9 cellular contexts compared by ENCODE assay signal in genomic region chr10:69125554-69125953, GRCh38. TPM values are rescaled to one million over a fixed set of nuclear protein-coding genes. Genes with fewer than 3 reads are reported as not detected.
DNase-seq lines count a peak whose midpoint lies in the region; ATAC-seq, FAIRE-seq and TF ChIP-seq lines count a peak whose summit lies in the region.
"Had no signal": no experiment of that assay in that cellular context is flagged by ENCODE, and none has a peak within 500 bp of the region (broad histone marks: within the 10 kb centered on the region; RNA-seq: fewer than 3 reads in every experiment).

No MANE protein-coding gene starts in this region.

- peaks cover 32% of the 10 kb centered on the region for H3K79me2 ChIP-seq in parathyroid adenoma

- H3K9me3 ChIP-seq in Peyer's patch, result no peaks in the 10 kb centered on the region
- H3K9me3 ChIP-seq in parathyroid adenoma (ENCODE audit: control insufficient read depth, low read length), result no peaks in the 10 kb centered on the region
- no peaks in the 10 kb centered on the region for H3K9me3 ChIP-seq in pancreas

- peak overlapping the region; percentile 86 for H3K4me2 ChIP-seq in parathyroid adenoma (ENCODE audit: low read length)

- H3K36me3 ChIP-seq in Peyer's patch (no peaks in the 10 kb centered on the region), parathyroid adenoma (ENCODE audit: control insufficient read depth, insufficient read depth, low read length) (no peaks in the 10 kb centered on the region), pancreas (no peaks in the 10 kb centered on the region)

- H3K27me3 ChIP-seq in Peyer's patch (no peaks in the 10 kb centered on the region), parathyroid adenoma (ENCODE audit: control insufficient read depth, insufficient read depth, low read length) (no peaks in the 10 kb centered on the region), pancreas (no peaks in the 10 kb centered on the region)

- TF ChIP-seq CTCF in Peyer's patch (IDR thresholded peaks at IDR 0.05) (no peak), epithelial cell of esophagus (IDR thresholded peaks at IDR 0.05; ENCODE audit: insufficient read depth, low read depth, low read length, missing control alignments) (no peak), parathyroid adenoma (IDR thresholded peaks at IDR 0.05) (no peak), pancreas (IDR thresholded peaks at IDR 0.05) (no peak)

- 23 to 36% methylated on average over 1 of the region's 1 CpG for WGBS in pancreas, 2 donors

- H3K4me3 ChIP-seq in Peyer's patch (peak overlapping the region; percentile 92 to 99 (median 98)), epithelial cell of esophagus (ENCODE audit: low read length) (peak overlapping the region; percentile 85), parathyroid adenoma (ENCODE audit: low read depth, low read length) (no peak overlapping the region), pancreas (peak overlapping the region in 1 of 4 donors; percentile 60)

- no peak overlapping the region for H3K9ac ChIP-seq in parathyroid adenoma

- H3K4me1 ChIP-seq in Peyer's patch, result peaks cover 0 to 10% (median 4%) of the 10 kb centered on the region in 4 donors
- H3K4me1 ChIP-seq in parathyroid adenoma, result peaks cover 11% of the 10 kb centered on the region
- H3K4me1 ChIP-seq in pancreas, result peaks cover 0 to 18% (median 9%) of the 10 kb centered on the region in 3 donors

- intact Hi-C loops in pancreas (cut with DNase I), result no loop called here

- peak; percentile 11 for FAIRE-seq in GM19239 (lab: Jason Lieb, UNC)
- no peak for FAIRE-seq in pancreas (lab: Jason Lieb, UNC)
- FAIRE-seq: colon had no signal

- DNase-seq in GM19239 (ENCODE audit: insufficient read length, low spot score) (no peak), Peyer's patch (no peak), epithelial cell of esophagus (ENCODE audit: low read depth) (no peak), putamen (ENCODE audit: low spot score) (no peak), DMS153 (lab: John Stamatoyannopoulos, UW) (no peak), pancreas (no peak)

- no peak for ATAC-seq in HG02759 (IDR thresholded peaks at IDR 0.05; ENCODE audit: unreplicated experiment)
- no peak for ATAC-seq in pancreas

- no peak overlapping the region for H2AFZ ChIP-seq in parathyroid adenoma

- TF ChIP-seq POLR2A in Peyer's patch (IDR thresholded peaks at IDR 0.05), result no peak

- H3K27ac ChIP-seq in Peyer's patch (no peak overlapping the region), parathyroid adenoma (no peak overlapping the region), pancreas (no peak overlapping the region)

RNA-seq across cellular contexts. Expression of gene VPS26A, which starts 1.6 kb away (rescaled TPM):
- 10 to 100 TPM; 18.1 to 71.0 (median 24.8) TPM for total RNA-seq in Peyer's patch
- 10 to 100 TPM; 14.5 to 26.1 (median 18.8) TPM for total RNA-seq in pancreas
- polyA plus RNA-seq in pancreas, result 10 to 100 TPM in 1 of 2 donors, 1 to 10 TPM in 1; 7.0 to 14.0 TPM

RNA-seq across cellular contexts. Expression of gene SRGN, which starts 37.7 kb away (rescaled TPM):
- total RNA-seq in Peyer's patch (100 to 1,000 TPM in 1 of 4 donors, 10 to 100 TPM in 3; 19.4 to 113 (median 28.1) TPM), pancreas (10 to 100 TPM in 3 of 6 donors, 1 to 10 TPM in 3; 4.1 to 40.0 (median 14.1) TPM)
- polyA plus RNA-seq in pancreas, result 10 to 100 TPM in 1 of 2 donors, 1 to 10 TPM in 1; 5.9 to 13.2 TPM

RNA-seq across cellular contexts. Expression of gene SUPV3L1, which starts 54.5 kb away (rescaled TPM):
- total RNA-seq in Peyer's patch, result 10 to 100 TPM; 20.5 to 50.3 (median 31.2) TPM
- total RNA-seq in pancreas, result 10 to 100 TPM in 5 of 6 donors, 1 to 10 TPM in 1; 8.6 to 18.0 (median 12.5) TPM
- 10 to 100 TPM; 52.0 to 78.1 TPM for polyA plus RNA-seq in pancreas
